In the genomic region with DNA sequence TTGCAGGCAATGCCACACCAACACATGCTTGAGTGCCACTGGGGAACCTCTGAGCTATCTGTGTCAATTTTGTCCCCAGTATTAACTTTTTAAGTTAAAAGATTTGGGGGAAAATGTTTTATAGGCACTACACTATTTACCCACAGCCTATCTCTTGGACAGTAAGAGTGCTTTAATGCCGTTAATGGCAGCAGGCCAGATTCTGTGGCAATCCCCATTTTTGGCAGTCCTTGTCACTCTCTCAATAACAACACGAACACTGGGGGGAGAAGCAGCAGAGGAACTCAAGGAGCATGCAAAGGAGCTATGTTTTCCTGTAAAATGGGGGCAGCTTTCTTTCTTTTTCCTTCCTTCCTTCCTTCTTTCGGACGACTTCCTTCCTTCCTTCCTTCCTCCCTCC, we compare ENCODE assay signal across 9 cellular contexts.
A peak's percentile ranks its signal among the peaks of the same experiment; 100 is the strongest.
DNase-seq lines count a peak whose midpoint lies in the region; FAIRE-seq and TF ChIP-seq lines count a peak whose summit lies in the region.
"Had no signal": no experiment of that assay in that cellular context is flagged by ENCODE, and none has a peak within 500 bp of the region (broad histone marks: within the 10 kb centered on the region; RNA-seq: fewer than 3 reads in every experiment).

No MANE protein-coding gene starts in this region.

- FAIRE-seq in GM19239 (lab: Jason Lieb, UNC): no peak

- no peak for TF ChIP-seq POLR2A in erythroblast (IDR thresholded peaks at IDR 0.05; ENCODE audit: low read length)

- DNase-seq in Ammon's horn (ENCODE audit: low spot score): peak; percentile 74
- peak; percentile 82 for DNase-seq in M059J (ENCODE audit: low read depth)
- DNase-seq in cerebellar cortex (ENCODE audit: low spot score): peak; percentile 30
- DNase-seq in non-pigmented ciliary epithelial cell (ENCODE audit: low read depth): peak; percentile 40
- no peak for DNase-seq in effector CD8-positive, alpha-beta T cell (lab: John Stamatoyannopoulos, UW)
- DNase-seq in erythroblast (lab: John Stamatoyannopoulos, UW): no peak
- no peak for DNase-seq in GM19239 (ENCODE audit: insufficient read length, low spot score)
- DNase-seq in cerebellar nuclear complex (lab: John Stamatoyannopoulos, UW): no peak
- DNase-seq: MM.1S had no signal

Comparison
In these comparisons a context has a peak if more than half of its experiments do, and no peak if none do; other contexts are left out.
1. DNase-seq: peak in Ammon's horn (single experiment), M059J (single experiment), cerebellar cortex (single experiment) and non-pigmented ciliary epithelial cell (single experiment); none in effector CD8-positive, alpha-beta T cell (single experiment), erythroblast (0 of 2), GM19239 (single experiment) and cerebellar nuclear complex (0 of 2).